ENCODE assay signal across 2 cellular contexts in the genomic region with DNA sequence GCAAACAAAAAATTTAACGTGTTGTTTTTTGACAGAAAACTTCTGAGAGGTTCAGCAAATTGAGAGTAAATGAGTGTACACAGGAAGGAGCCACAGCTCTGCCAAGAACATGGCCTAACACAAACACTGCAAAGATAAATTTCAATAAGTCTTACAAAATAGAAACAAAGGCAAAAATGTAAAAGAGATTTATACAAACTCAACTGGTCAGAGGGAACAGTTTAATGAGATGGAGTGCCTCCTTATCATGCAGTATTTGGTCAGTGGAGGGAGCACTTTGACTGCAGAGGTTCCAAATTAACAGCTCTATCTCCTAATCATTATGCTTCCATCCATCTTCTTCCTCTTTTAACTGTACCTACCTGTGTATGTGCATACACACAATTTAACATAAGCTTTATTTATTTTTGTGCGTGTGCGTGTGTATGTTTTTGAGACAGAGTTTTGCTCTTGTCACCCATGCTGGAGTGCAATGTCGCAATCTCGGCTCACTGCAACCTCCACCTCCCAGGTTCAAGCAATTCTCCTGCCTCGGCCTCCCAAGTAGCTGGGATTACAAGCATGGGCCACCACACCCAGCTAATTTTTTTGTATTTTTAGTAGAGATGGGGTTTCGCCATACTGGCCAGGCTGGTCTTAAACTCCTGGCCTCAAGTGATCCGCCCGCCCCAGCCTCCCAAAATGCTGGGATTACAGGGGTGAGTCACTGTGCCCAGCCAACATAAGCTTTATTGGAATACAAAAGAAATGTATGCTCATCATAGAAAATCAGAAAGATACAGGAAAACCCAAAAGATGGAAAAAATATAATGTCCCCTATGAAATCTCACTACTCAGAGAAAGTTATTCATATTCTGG.
TF ChIP-seq lines count a peak whose summit lies in the region.

No MANE protein-coding gene starts in this region.

TF ChIP-seq in SK-N-SH, 30 proteins besides CTCF, POLR2A, EP300 and RAD21 (continued from another document):
- TF ChIP-seq USF2 (IDR thresholded peaks at IDR 0.05; ENCODE audit: borderline replicate concordance, low read depth, low read length) (no peak), ELF1 (IDR thresholded peaks at IDR 0.05) (no peak), NRF1 (IDR thresholded peaks at IDR 0.05; ENCODE audit: low read depth, low read length) (no peak), IRF3 (IDR thresholded peaks at IDR 0.05; ENCODE audit: low read depth, low read length) (no peak), YY1 (IDR thresholded peaks at IDR 0.05; ENCODE audit: low read depth) (no peak), GABPA (IDR thresholded peaks at IDR 0.05; ENCODE audit: low read depth) (no peak), MEF2A (IDR thresholded peaks at IDR 0.05; ENCODE audit: borderline replicate concordance, low read depth) (no peak), TEAD4 (IDR thresholded peaks at IDR 0.05; ENCODE audit: borderline replicate concordance, insufficient read depth) (no peak)

TF ChIP-seq in SK-N-SH treated with all-trans-retinoic acid at 6 μM for 48 hours, 23 proteins besides CTCF, POLR2A, EP300 and RAD21:
- TF ChIP-seq, protein P1, sequence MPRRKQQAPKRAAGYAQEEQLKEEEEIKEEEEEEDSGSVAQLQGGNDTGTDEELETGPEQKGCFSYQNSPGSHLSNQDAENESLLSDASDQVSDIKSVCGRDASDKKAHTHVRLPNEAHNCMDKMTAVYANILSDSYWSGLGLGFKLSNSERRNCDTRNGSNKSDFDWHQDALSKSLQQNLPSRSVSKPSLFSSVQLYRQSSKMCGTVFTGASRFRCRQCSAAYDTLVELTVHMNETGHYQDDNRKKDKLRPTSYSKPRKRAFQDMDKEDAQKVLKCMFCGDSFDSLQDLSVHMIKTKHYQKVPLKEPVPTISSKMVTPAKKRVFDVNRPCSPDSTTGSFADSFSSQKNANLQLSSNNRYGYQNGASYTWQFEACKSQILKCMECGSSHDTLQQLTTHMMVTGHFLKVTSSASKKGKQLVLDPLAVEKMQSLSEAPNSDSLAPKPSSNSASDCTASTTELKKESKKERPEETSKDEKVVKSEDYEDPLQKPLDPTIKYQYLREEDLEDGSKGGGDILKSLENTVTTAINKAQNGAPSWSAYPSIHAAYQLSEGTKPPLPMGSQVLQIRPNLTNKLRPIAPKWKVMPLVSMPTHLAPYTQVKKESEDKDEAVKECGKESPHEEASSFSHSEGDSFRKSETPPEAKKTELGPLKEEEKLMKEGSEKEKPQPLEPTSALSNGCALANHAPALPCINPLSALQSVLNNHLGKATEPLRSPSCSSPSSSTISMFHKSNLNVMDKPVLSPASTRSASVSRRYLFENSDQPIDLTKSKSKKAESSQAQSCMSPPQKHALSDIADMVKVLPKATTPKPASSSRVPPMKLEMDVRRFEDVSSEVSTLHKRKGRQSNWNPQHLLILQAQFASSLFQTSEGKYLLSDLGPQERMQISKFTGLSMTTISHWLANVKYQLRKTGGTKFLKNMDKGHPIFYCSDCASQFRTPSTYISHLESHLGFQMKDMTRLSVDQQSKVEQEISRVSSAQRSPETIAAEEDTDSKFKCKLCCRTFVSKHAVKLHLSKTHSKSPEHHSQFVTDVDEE (CRISPR knock-in tag; IDR thresholded peaks at IDR 0.05), result no peak
- TF ChIP-seq BACH2 (CRISPR knock-in tag; IDR thresholded peaks at IDR 0.05; ENCODE audit: borderline replicate concordance) (no peak), RARB (CRISPR knock-in tag; IDR thresholded peaks at IDR 0.05) (no peak), ZNF8 (CRISPR knock-in tag; IDR thresholded peaks at IDR 0.05) (no peak), ZNF565 (CRISPR knock-in tag; conservative IDR thresholded peaks at IDR 0.05; ENCODE audit: low read depth) (no peak)
- TF ChIP-seq, protein P2, sequence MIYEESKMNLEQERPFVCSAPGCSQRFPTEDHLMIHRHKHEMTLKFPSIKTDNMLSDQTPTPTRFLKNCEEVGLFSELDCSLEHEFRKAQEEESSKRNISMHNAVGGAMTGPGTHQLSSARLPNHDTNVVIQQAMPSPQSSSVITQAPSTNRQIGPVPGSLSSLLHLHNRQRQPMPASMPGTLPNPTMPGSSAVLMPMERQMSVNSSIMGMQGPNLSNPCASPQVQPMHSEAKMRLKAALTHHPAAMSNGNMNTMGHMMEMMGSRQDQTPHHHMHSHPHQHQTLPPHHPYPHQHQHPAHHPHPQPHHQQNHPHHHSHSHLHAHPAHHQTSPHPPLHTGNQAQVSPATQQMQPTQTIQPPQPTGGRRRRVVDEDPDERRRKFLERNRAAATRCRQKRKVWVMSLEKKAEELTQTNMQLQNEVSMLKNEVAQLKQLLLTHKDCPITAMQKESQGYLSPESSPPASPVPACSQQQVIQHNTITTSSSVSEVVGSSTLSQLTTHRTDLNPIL (CRISPR knock-in tag; IDR thresholded peaks at IDR 0.05; ENCODE audit: low read depth), result no peak
